ENCODE assay signal across 14 cellular contexts in the genomic region with DNA sequence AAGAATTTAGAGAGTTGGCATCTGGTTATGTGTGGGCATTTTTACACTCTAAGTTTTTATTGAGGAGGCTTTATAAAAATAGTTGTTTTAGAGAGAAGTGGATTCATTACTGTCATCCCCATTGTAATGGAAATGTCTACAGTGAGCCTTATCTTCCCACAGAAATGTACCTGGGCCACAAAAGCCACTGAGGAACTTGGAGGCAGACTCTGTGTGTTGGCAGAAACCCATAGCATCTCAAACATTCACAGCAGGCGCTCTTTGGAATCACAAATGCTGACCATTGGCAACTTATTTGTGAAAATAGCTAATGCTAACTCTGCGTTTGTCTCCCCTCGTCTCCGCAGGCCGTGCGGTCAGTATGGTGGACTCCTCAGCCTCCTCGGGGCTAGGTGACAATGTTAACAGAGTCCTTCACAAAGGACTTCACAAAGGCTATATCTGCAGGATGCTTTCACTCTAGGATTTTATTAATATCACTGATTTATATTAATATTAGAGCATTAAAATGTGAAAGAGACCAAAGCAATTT.
DNase-seq lines count a peak whose midpoint lies in the region; ATAC-seq and TF ChIP-seq lines count a peak whose summit lies in the region.
"Had no signal": no experiment of that assay in that cellular context is flagged by ENCODE, and none has a peak within 500 bp of the region (broad histone marks: within the 10 kb centered on the region; RNA-seq: fewer than 3 reads in every experiment).

No MANE protein-coding gene starts in this region.

- TF ChIP-seq CTCF in astrocyte of the spinal cord (IDR thresholded peaks at IDR 0.05; ENCODE audit: low read depth, low read length) (no peak), uterus (IDR thresholded peaks at IDR 0.05) (no peak)

- no peak for TF ChIP-seq POLR2A in uterus (IDR thresholded peaks at IDR 0.05)

- ATAC-seq in GM21447 (IDR thresholded peaks at IDR 0.05; ENCODE audit: unreplicated experiment) (no peak), GM21423 (IDR thresholded peaks at IDR 0.05; ENCODE audit: unreplicated experiment) (no peak)
- ATAC-seq: CD8-positive, alpha-beta T cell; HCT116; K562 had no signal

- intact Hi-C loops in uterus (cut with DNase I; ENCODE audit: low total_unique reads), result no loop called here

- no peak overlapping the region for H3K27ac ChIP-seq in iPS DF 6.9 (ENCODE audit: low read length)
- no peak overlapping the region for H3K27ac ChIP-seq in uterus
- H3K27ac ChIP-seq: 22Rv1 had no signal

- H3K27me3 ChIP-seq in iPS DF 6.9 (ENCODE audit: control insufficient read depth, insufficient read depth, low read length) (no peaks in the 10 kb centered on the region), uterus (no peaks in the 10 kb centered on the region)

- WGBS in iPS DF 6.9 (ENCODE audit: insufficient coverage, insufficient read length), result no CpG with 5 or more reads among the region's 7 CpGs

- H3K9me3 ChIP-seq in iPS DF 6.9 (ENCODE audit: control insufficient read depth, insufficient read depth, low read length) (no peaks in the 10 kb centered on the region), uterus (no peaks in the 10 kb centered on the region)

- in situ Hi-C loops in astrocyte of the spinal cord (cut with HindIII; ENCODE audit: low sequenced_read_pairs), result no loop called here

- H3K36me3 ChIP-seq in iPS DF 6.9 (ENCODE audit: control insufficient read depth, insufficient read depth, low read length) (no peaks in the 10 kb centered on the region), uterus (no peaks in the 10 kb centered on the region)

- DNase-seq in DMS 273 (lab: John Stamatoyannopoulos, UW; ENCODE audit: unreplicated experiment) (peak; percentile 10), DMS 273 treated with DMSO at 0.1 percent for 48 hours (lab: John Stamatoyannopoulos, UW) (no peak), astrocyte of the spinal cord (ENCODE audit: low read depth, low spot score) (peak; percentile 30), iPS DF 6.9 (ENCODE audit: low read depth, low spot score) (peak; percentile 4), uterus (no peak)
- DNase-seq: CD8-positive, alpha-beta T cell; COR-L47; DMS53; GOT3 had no signal

- no peak overlapping the region for H3K4me3 ChIP-seq in astrocyte of the spinal cord (ENCODE audit: low read depth, low read length)
- H3K4me3 ChIP-seq in iPS DF 6.9 (ENCODE audit: low read length), result no peak overlapping the region
- no peak overlapping the region for H3K4me3 ChIP-seq in uterus
- H3K4me3 ChIP-seq: K562 had no signal

- no peaks in the 10 kb centered on the region for H3K4me1 ChIP-seq in iPS DF 6.9 (ENCODE audit: control insufficient read depth, insufficient read depth, low read length)
- H3K4me1 ChIP-seq in uterus, result no peaks in the 10 kb centered on the region

Comparison
In these comparisons a context has a peak if more than half of its experiments do, and no peak if none do; other contexts are left out.
1. DNase-seq: peak in DMS 273 (single experiment), astrocyte of the spinal cord (single experiment) and iPS DF 6.9 (single experiment); none in DMS 273 treated with DMSO at 0.1 percent for 48 hours (single experiment) and uterus (0 of 2).